1 cellular context compared by ENCODE assay signal in genomic region chr5:140113180-140113698, GRCh38.
TF ChIP-seq lines count a peak whose summit lies in the region.

No MANE protein-coding gene starts in this region.

TF ChIP-seq in H1, 55 proteins besides CTCF, POLR2A, EP300 and RAD21 (continued from another document):
- TF ChIP-seq TBP (IDR thresholded peaks at IDR 0.05; ENCODE audit: low read depth, low read length): no peak
- no peak for TF ChIP-seq CHD7 (IDR thresholded peaks at IDR 0.05; ENCODE audit: insufficient replicate concordance, low read length)
- no peak for TF ChIP-seq BCL11A (IDR thresholded peaks at IDR 0.05; ENCODE audit: low read depth in 2 of 2, low read length in 2 of 2)
- TF ChIP-seq JUN (IDR thresholded peaks at IDR 0.05; ENCODE audit: low read depth, low read length): no peak
- TF ChIP-seq SP1 (IDR thresholded peaks at IDR 0.05; ENCODE audit: low read depth, low read length): no peak
- no peak for TF ChIP-seq ZNF274 (IDR thresholded peaks at IDR 0.05; ENCODE audit: borderline replicate concordance, extremely low read depth, low read length)
- peak; percentile 50 for TF ChIP-seq ASH2L (IDR thresholded peaks at IDR 0.05; ENCODE audit: low read length)
- peak; percentile 62 for TF ChIP-seq CTBP2 (IDR thresholded peaks at IDR 0.05; ENCODE audit: borderline replicate concordance, insufficient read depth, insufficient read length, low read length)
- TF ChIP-seq NANOG (IDR thresholded peaks at IDR 0.05; ENCODE audit: insufficient read depth, low read depth, low read length, poor library complexity, severe bottlenecking): no peak
- no peak for TF ChIP-seq MAFK (IDR thresholded peaks at IDR 0.05; ENCODE audit: low read depth, low read length)
- no peak for TF ChIP-seq SRF (IDR thresholded peaks at IDR 0.05; ENCODE audit: low read depth, low read length)
- no peak for TF ChIP-seq CBX8 (IDR thresholded peaks at IDR 0.05; ENCODE audit: borderline replicate concordance, low read depth, low read length)
- 0 out of 2 replicates have a peak, but pooled peaks have one; percentile 21 for TF ChIP-seq MAX (IDR thresholded peaks at IDR 0.05)
- no peak for TF ChIP-seq HDAC6 (IDR thresholded peaks at IDR 0.05; ENCODE audit: low read depth, low read length)
- no peak for TF ChIP-seq CBX5 (IDR thresholded peaks at IDR 0.05; ENCODE audit: low read depth, low read length)
- TF ChIP-seq PHF8 (conservative IDR thresholded peaks at IDR 0.05; ENCODE audit: low read depth, low read length): 0 out of 2 replicates have a peak, but pooled peaks have one; percentile 19
- TF ChIP-seq ATF3 (IDR thresholded peaks at IDR 0.05; ENCODE audit: insufficient read depth, low read depth, low read length): no peak
- TF ChIP-seq TCF12 (IDR thresholded peaks at IDR 0.05; ENCODE audit: low read depth, low read length): no peak
- no peak for TF ChIP-seq CHD2 (IDR thresholded peaks at IDR 0.05; ENCODE audit: low read length)
- TF ChIP-seq KDM4A (IDR thresholded peaks at IDR 0.05; ENCODE audit: low read depth, low read length, severe bottlenecking): peak; percentile 91
- no peak; the same call in 1 of the 2 replicates for TF ChIP-seq EGR1 (IDR thresholded peaks at IDR 0.05; ENCODE audit: borderline replicate concordance, low read depth, low read length)
- no peak for TF ChIP-seq SAP30 (IDR thresholded peaks at IDR 0.05; ENCODE audit: insufficient read depth, insufficient replicate concordance, low read length)
- TF ChIP-seq BRCA1 (IDR thresholded peaks at IDR 0.05; ENCODE audit: low read depth, low read length): no peak
- no peak for TF ChIP-seq TAF7 (optimal IDR thresholded peaks at IDR 0.05; ENCODE audit: borderline replicate concordance, low read depth, low read length)
- TF ChIP-seq E2F6 (IDR thresholded peaks at IDR 0.05): no peak
